Comparison of ENCODE assay signal across 8 cellular contexts in genomic region chr22:49825944-49826602, GRCh38. TPM values are rescaled to one million over a fixed set of nuclear protein-coding genes. Genes with fewer than 3 reads are reported as not detected.
A peak's percentile ranks its signal among the peaks of the same experiment; 100 is the strongest.
DNase-seq lines count a peak whose midpoint lies in the region; ATAC-seq and TF ChIP-seq lines count a peak whose summit lies in the region.

No MANE protein-coding gene starts in this region.

- peaks cover 9% of the 10 kb centered on the region for H3K23me2 ChIP-seq in H9 (ENCODE audit: insufficient read length, low read depth, low read length, poor library complexity, severe bottlenecking)

- peaks cover 39% of the 10 kb centered on the region; the same call in 1 of the 2 replicates for H3K79me2 ChIP-seq in H9 (ENCODE audit: insufficient read depth, low read length)

- no peak overlapping the region for H3K23ac ChIP-seq in H9 (ENCODE audit: insufficient read length, low read depth, low read length)

- no peaks in the 10 kb centered on the region for H3K9me3 ChIP-seq in H9 (ENCODE audit: control insufficient read depth, low read depth, low read length)
- H3K9me3 ChIP-seq in mucosa of stomach (ENCODE audit: control insufficient read depth, low read length), result no peaks in the 10 kb centered on the region

- no peak overlapping the region for H2BK12ac ChIP-seq in H9 (ENCODE audit: insufficient read length, low read depth, low read length)

- H3K4me1 ChIP-seq in H9 (ENCODE audit: insufficient read depth, low read length), result no peaks in the 10 kb centered on the region
- H3K4me1 ChIP-seq in mucosa of stomach (ENCODE audit: control insufficient read depth, insufficient read depth, low read length), result peaks cover 22% of the 10 kb centered on the region

- no peak overlapping the region for H4K5ac ChIP-seq in H9 (ENCODE audit: insufficient read length, low read depth, low read length)

- H3K27me3 Mint-ChIP-seq in H9 (ENCODE audit: low read depth) (peaks cover 20% of the 10 kb centered on the region), activated B cell treated with CpG ODN at 0.5 μM for 24 hours (no peaks in the 10 kb centered on the region), chondrocyte (ENCODE audit: low read depth) (peaks cover 1% of the 10 kb centered on the region)
- no peaks in the 10 kb centered on the region for H3K27me3 Mint-ChIP-seq in stimulated activated naive B cell treated with anti-CD40 and anti-IgM and Interleukin-4, amounts not matched to agents 10 μg/mL and 1 μg/mL and 100 μg/mL, for 72 hours

- no peaks in the 10 kb centered on the region for H4K20me1 ChIP-seq in H9 (ENCODE audit: control insufficient read depth, insufficient read depth, insufficient read length)

- peak overlapping the region; percentile 8 for H3K9ac ChIP-seq in H9 (ENCODE audit: extremely low read depth, insufficient read length, low read length)
- peak overlapping the region; percentile 75 for H3K9ac ChIP-seq in mucosa of stomach (ENCODE audit: low read length)

- POLR2A ChIA-PET in activated B cell treated with CpG ODN at 0.5 μM for 24 hours (lab: Charles Lee), result interaction anchor here (0.9 to 1.6 kb wide), 6 partner anchors 13 to 99 kb away, joined by 3 to 7 read pairs (median 4); partner anchors contain the start of gene ZBED4

- TF ChIP-seq CTCF in H9 (conservative IDR thresholded peaks at IDR 0.05) (no peak), activated B cell treated with CpG ODN at 0.5 μM for 24 hours (IDR thresholded peaks at IDR 0.05) (no peak), chondrocyte (IDR thresholded peaks at IDR 0.05) (no peak)

- no peak for DNase-seq in H9
- DNase-seq in activated B cell treated with CpG ODN at 0.5 μM for 24 hours, result no peak
- DNase-seq in chondrocyte (ENCODE audit: low spot score), result no peak
- no peak for DNase-seq in stimulated activated naive B cell treated with anti-CD40 and anti-IgM and Interleukin-4, amounts not matched to agents 10 μg/mL and 1 μg/mL and 100 μg/mL, for 72 hours

- H3T11ph ChIP-seq in H9 (ENCODE audit: low read length), result no peak overlapping the region

- no peak overlapping the region for H3K18ac ChIP-seq in H9 (ENCODE audit: insufficient read length, low read depth, low read length)

- peak overlapping the region; percentile 82 to 87 for H3K4me3 Mint-ChIP-seq in H9
- H3K4me3 Mint-ChIP-seq in activated B cell treated with CpG ODN at 0.5 μM for 24 hours, result peak overlapping the region; percentile 84
- peak overlapping the region; percentile 86 for H3K4me3 Mint-ChIP-seq in chondrocyte (ENCODE audit: unreplicated experiment)
- peak overlapping the region; percentile 89 to 90 for H3K4me3 Mint-ChIP-seq in stimulated activated naive B cell treated with anti-CD40 and anti-IgM and Interleukin-4, amounts not matched to agents 10 μg/mL and 1 μg/mL and 100 μg/mL, for 72 hours

- H3K9me3 Mint-ChIP-seq in H9, result peaks cover 15 to 27% of the 10 kb centered on the region in 2 experiments
- H3K9me3 Mint-ChIP-seq in activated B cell treated with CpG ODN at 0.5 μM for 24 hours, result no peaks in the 10 kb centered on the region
- H3K9me3 Mint-ChIP-seq in chondrocyte (ENCODE audit: low read depth), result peaks cover 11% of the 10 kb centered on the region
- H3K9me3 Mint-ChIP-seq in stimulated activated naive B cell treated with anti-CD40 and anti-IgM and Interleukin-4, amounts not matched to agents 10 μg/mL and 1 μg/mL and 100 μg/mL, for 72 hours, result peaks cover 0 to 1% of the 10 kb centered on the region in 2 donors

- ATAC-seq in activated B cell treated with CpG ODN at 0.5 μM for 24 hours (ENCODE audit: low read depth), result peak; percentile 8
- ATAC-seq in stimulated activated naive B cell treated with anti-CD40 and anti-IgM and Interleukin-4, amounts not matched to agents 10 μg/mL and 1 μg/mL and 100 μg/mL, for 72 hours (replicated peaks), result peak in 1 of 2 donors; percentile 38
- ATAC-seq in HG03045 (IDR thresholded peaks at IDR 0.05; ENCODE audit: unreplicated experiment), result no peak
- no peak for ATAC-seq in GM18519 (IDR thresholded peaks at IDR 0.05; ENCODE audit: low FRiP score, unreplicated experiment)
- ATAC-seq in GM18505 (IDR thresholded peaks at IDR 0.05; ENCODE audit: unreplicated experiment), result no peak

- H3K4ac ChIP-seq in H9 (ENCODE audit: low read depth, low read length), result no peak overlapping the region

- WGBS in H9 (ENCODE audit: extremely low coverage, insufficient read length, low lambda C conversion rate), result no CpG with 5 or more reads among the region's 31 CpGs

- intact Hi-C loops in activated B cell treated with CpG ODN at 0.5 μM for 24 hours (cut with micrococcal nuclease), result loop anchor here (2.0 to 10.0 kb wide), 3 partner anchors 93 to 366 kb away; partner anchors contain the start of genes ALG12 and CRELD2

- no peak overlapping the region for H2AFZ ChIP-seq in H9 (ENCODE audit: low read length)

- peaks cover 6% of the 10 kb centered on the region for H3K79me1 ChIP-seq in H9 (ENCODE audit: insufficient read depth, low read depth, low read length, poor library complexity, severe bottlenecking)

- H3K27ac Mint-ChIP-seq in H9, result peak overlapping the region in 1 of 3 experiments; percentile 77; a peak in 1 of 7 replicates
- H3K27ac Mint-ChIP-seq in activated B cell treated with CpG ODN at 0.5 μM for 24 hours, result peak overlapping the region; percentile 66
- H3K27ac Mint-ChIP-seq in chondrocyte (ENCODE audit: unreplicated experiment), result peak overlapping the region; percentile 95
- H3K27ac Mint-ChIP-seq in stimulated activated naive B cell treated with anti-CD40 and anti-IgM and Interleukin-4, amounts not matched to agents 10 μg/mL and 1 μg/mL and 100 μg/mL, for 72 hours, result peak overlapping the region; percentile 87

- H3K4me1 Mint-ChIP-seq in H9, result peaks cover 15 to 20% of the 10 kb centered on the region in 2 experiments
- H3K4me1 Mint-ChIP-seq in activated B cell treated with CpG ODN at 0.5 μM for 24 hours, result peaks cover 47% of the 10 kb centered on the region
- peaks cover 29% of the 10 kb centered on the region for H3K4me1 Mint-ChIP-seq in chondrocyte (ENCODE audit: low read depth)
- H3K4me1 Mint-ChIP-seq in stimulated activated naive B cell treated with anti-CD40 and anti-IgM and Interleukin-4, amounts not matched to agents 10 μg/mL and 1 μg/mL and 100 μg/mL, for 72 hours, result peaks cover 38 to 63% of the 10 kb centered on the region in 2 donors

- no peaks in the 10 kb centered on the region for H3K27me3 ChIP-seq in H9 (ENCODE audit: insufficient read depth, low read length)
- no peaks in the 10 kb centered on the region for H3K27me3 ChIP-seq in mucosa of stomach (ENCODE audit: control insufficient read depth, insufficient read depth, low read length)

- H3K4me2 ChIP-seq in H9 (ENCODE audit: insufficient read depth, insufficient read length, low read length), result peak overlapping the region; percentile 74

- H3K36me3 ChIP-seq in mucosa of stomach (ENCODE audit: control insufficient read depth, insufficient read depth, low read length), result peaks cover 12% of the 10 kb centered on the region

- no peak overlapping the region for H2BK120ac ChIP-seq in H9 (ENCODE audit: low read depth, low read length, poor library complexity, severe bottlenecking)

- H3K4me3 ChIP-seq in mucosa of stomach (ENCODE audit: low read length), result peak overlapping the region; percentile 65

- H2BK15ac ChIP-seq in H9 (ENCODE audit: low read depth, low read length), result no peak overlapping the region

- H2BK5ac ChIP-seq in H9 (ENCODE audit: insufficient read length, low read length), result no peak overlapping the region

- no peak overlapping the region for H4K91ac ChIP-seq in H9 (ENCODE audit: insufficient read length, low read depth, low read length)

- CTCF ChIA-PET in activated B cell treated with CpG ODN at 0.5 μM for 24 hours (lab: Charles Lee), result no interaction called here

- H2AK5ac ChIP-seq in H9 (ENCODE audit: insufficient read length, low read length), result no peak overlapping the region

- TF ChIP-seq POLR2A in GM18505 (IDR thresholded peaks at IDR 0.05; ENCODE audit: borderline replicate concordance, extremely low read depth, insufficient read depth, insufficient read length), result no peak

- H3K27ac ChIP-seq in H9 (ENCODE audit: insufficient read length, low read depth, low read length), result no peak overlapping the region

- peaks cover 35 to 61% (median 61%) of the 10 kb centered on the region in 3 experiments for H3K36me3 Mint-ChIP-seq in H9 (ENCODE audit: insufficient read depth in 1 of 3, low read depth in 3 of 3)
- peaks cover 42% of the 10 kb centered on the region for H3K36me3 Mint-ChIP-seq in activated B cell treated with CpG ODN at 0.5 μM for 24 hours (ENCODE audit: low read depth)
- peaks cover 17% of the 10 kb centered on the region for H3K36me3 Mint-ChIP-seq in chondrocyte (ENCODE audit: low read depth)
- H3K36me3 Mint-ChIP-seq in stimulated activated naive B cell treated with anti-CD40 and anti-IgM and Interleukin-4, amounts not matched to agents 10 μg/mL and 1 μg/mL and 100 μg/mL, for 72 hours, result peaks cover 24 to 37% of the 10 kb centered on the region in 2 donors

- no peak overlapping the region for H4K8ac ChIP-seq in H9 (replicated peaks; ENCODE audit: insufficient read length, low read depth, low read length)

- peak overlapping the region; percentile 23; the same call in 1 of the 2 replicates for H3K14ac ChIP-seq in H9 (ENCODE audit: insufficient read depth, low read length)

- H2BK20ac ChIP-seq in H9 (ENCODE audit: low read depth, low read length, poor library complexity, severe bottlenecking), result no peak overlapping the region

- no peak overlapping the region for H3K56ac ChIP-seq in H9 (ENCODE audit: insufficient read length, low read depth, low read length)

RNA-seq across cellular contexts. Expression of gene BRD1, which starts 1.6 kb away (rescaled TPM):
- total RNA-seq in H9 (2021) (51.3 and 53.3 TPM in 2 replicates), activated B cell treated with CpG ODN at 0.5 μM for 24 hours (37.5 and 45.8 TPM in 2 replicates), chondrocyte (27.7 to 29.5 TPM (median 29.5 TPM) in 3 replicates)

RNA-seq across cellular contexts. Expression of gene ZBED4, which starts 27.6 kb away (rescaled TPM):
- total RNA-seq in H9 (2021) (22.7 and 23.0 TPM in 2 replicates), activated B cell treated with CpG ODN at 0.5 μM for 24 hours (16.0 and 17.3 TPM in 2 replicates), chondrocyte (15.3 to 17.6 TPM (median 17.6 TPM) in 3 replicates)
